ENCODE assay signal across 9 cellular contexts in genomic region chr6:14984454-14984853, GRCh38.
A peak's percentile ranks its signal among the peaks of the same experiment; 100 is the strongest.
DNase-seq lines count a peak whose midpoint lies in the region; ATAC-seq, FAIRE-seq and TF ChIP-seq lines count a peak whose summit lies in the region.
"Had no signal": no experiment of that assay in that cellular context is flagged by ENCODE, and none has a peak within 500 bp of the region (broad histone marks: within the 10 kb centered on the region; RNA-seq: fewer than 3 reads in every experiment).

No MANE protein-coding gene starts in this region.

- CTCF ChIA-PET in HEK293T (lab: Yijun Ruan, JAX), result no interaction called here

- H3K4me1 Mint-ChIP-seq in astrocyte (ENCODE audit: low read depth, unreplicated experiment), result no peaks in the 10 kb centered on the region

- no peak overlapping the region for H3K4me2 ChIP-seq in astrocyte (ENCODE audit: low read length)

- POLR2A ChIA-PET in HEK293T (lab: Yijun Ruan, JAX), result no interaction called here

- no peaks in the 10 kb centered on the region for H3K9me3 Mint-ChIP-seq in astrocyte (ENCODE audit: unreplicated experiment)

- no peak overlapping the region for H3K27ac Mint-ChIP-seq in astrocyte (ENCODE audit: unreplicated experiment)
- H3K27ac Mint-ChIP-seq: activated naive CD8-positive, alpha-beta T cell had no signal

- no peak for FAIRE-seq in astrocyte (lab: Jason Lieb, UNC)
- FAIRE-seq: G401.6 had no signal

- H3K9ac ChIP-seq in astrocyte (ENCODE audit: low read length), result no peak overlapping the region
- no peak overlapping the region for H3K9ac ChIP-seq in subcutaneous abdominal adipose tissue (ENCODE audit: low read length in 5 of 5)

- H3K27ac ChIP-seq in astrocyte (ENCODE audit: low read depth, low read length) (no peak overlapping the region), subcutaneous abdominal adipose tissue (ENCODE audit: low read depth, low read length) (no peak overlapping the region)

- no peaks in the 10 kb centered on the region for H3K9me3 ChIP-seq in astrocyte (ENCODE audit: insufficient read depth, low read depth, low read length)
- no peaks in the 10 kb centered on the region for H3K9me3 ChIP-seq in subcutaneous abdominal adipose tissue (ENCODE audit: control insufficient read depth in 5 of 5, low read length in 5 of 5)

- peak; percentile 44 for DNase-seq in HEK293T (ENCODE audit: extremely low spot score)
- DNase-seq in astrocyte (ENCODE audit: low read depth), result no peak
- DNase-seq in kidney tubule cell (ENCODE audit: low spot score), result peak; percentile 9
- DNase-seq in UCSD-AML1 (lab: John Stamatoyannopoulos, UW; ENCODE audit: unreplicated experiment), result no peak

- H3K79me2 ChIP-seq in astrocyte (ENCODE audit: insufficient read depth, low read length), result no peaks in the 10 kb centered on the region

- H3K27me3 Mint-ChIP-seq in astrocyte (ENCODE audit: low read depth, unreplicated experiment), result peaks cover 18% of the 10 kb centered on the region

- no peaks in the 10 kb centered on the region for H3K36me3 Mint-ChIP-seq in astrocyte (ENCODE audit: low read depth, unreplicated experiment)
- H3K36me3 Mint-ChIP-seq: activated naive CD8-positive, alpha-beta T cell had no signal

- H3K4me3 ChIP-seq in astrocyte (ENCODE audit: insufficient read depth, low read depth, low read length) (no peak overlapping the region), subcutaneous abdominal adipose tissue (ENCODE audit: low read depth in 1 of 5, low read length in 5 of 5) (peak overlapping the region in 4 of 5 donors; percentile 1 to 39 (median 14))

- H3K4me1 ChIP-seq in astrocyte (ENCODE audit: insufficient read depth, low read length), result no peaks in the 10 kb centered on the region
- H3K4me1 ChIP-seq in subcutaneous abdominal adipose tissue (ENCODE audit: control insufficient read depth in 5 of 5, insufficient read depth in 5 of 5, low read length in 5 of 5), result peaks cover 4 to 16% (median 10%) of the 10 kb centered on the region in 5 donors

- H3K27me3 ChIP-seq in astrocyte (ENCODE audit: insufficient read depth, low read length), result no peaks in the 10 kb centered on the region
- H3K27me3 ChIP-seq in subcutaneous abdominal adipose tissue (ENCODE audit: control insufficient read depth in 5 of 5, insufficient read depth in 4 of 5, low read length in 5 of 5), result no peaks in the 10 kb centered on the region

- no peaks in the 10 kb centered on the region for H4K20me1 ChIP-seq in astrocyte (ENCODE audit: insufficient read depth, low read length)

- no peak overlapping the region for H3K4me3 Mint-ChIP-seq in astrocyte (ENCODE audit: unreplicated experiment)
- H3K4me3 Mint-ChIP-seq: activated naive CD8-positive, alpha-beta T cell had no signal

- TF ChIP-seq CTCF in astrocyte (IDR thresholded peaks at IDR 0.05; ENCODE audit: insufficient read depth, low read depth, low read length), result no peak

- ATAC-seq in GM21528 (IDR thresholded peaks at IDR 0.05; ENCODE audit: low FRiP score, unreplicated experiment) (no peak), GM21619 (IDR thresholded peaks at IDR 0.05; ENCODE audit: unreplicated experiment) (no peak)

- peak overlapping the region; percentile 13 for H2AFZ ChIP-seq in astrocyte (ENCODE audit: low read depth, low read length)

- H3K36me3 ChIP-seq in astrocyte (ENCODE audit: insufficient read depth, low read length) (no peaks in the 10 kb centered on the region), subcutaneous abdominal adipose tissue (ENCODE audit: control insufficient read depth in 5 of 5, insufficient read depth in 5 of 5, low read length in 5 of 5) (no peaks in the 10 kb centered on the region)

TF ChIP-seq in HEK293T, 16 proteins besides CTCF, POLR2A, EP300 and RAD21:
- no peak for TF ChIP-seq CTBP1 (IDR thresholded peaks at IDR 0.05; ENCODE audit: borderline replicate concordance)
- TF ChIP-seq TARDBP (IDR thresholded peaks at IDR 0.05), result no peak
- TF ChIP-seq ZNF384 (IDR thresholded peaks at IDR 0.05), result no peak
- no peak for TF ChIP-seq ELF4 (IDR thresholded peaks at IDR 0.05)
- TF ChIP-seq FOXK2 (IDR thresholded peaks at IDR 0.05), result no peak
- no peak for TF ChIP-seq LEF1 (IDR thresholded peaks at IDR 0.05; ENCODE audit: borderline replicate concordance)
- no peak for TF ChIP-seq ARNT (IDR thresholded peaks at IDR 0.05)
- TF ChIP-seq FOXA1 (IDR thresholded peaks at IDR 0.05), result no peak
- TF ChIP-seq L3MBTL2 (conservative IDR thresholded peaks at IDR 0.05), result no peak
- no peak for TF ChIP-seq BHLHE40 (IDR thresholded peaks at IDR 0.05; ENCODE audit: borderline replicate concordance)

Comparison
In these comparisons a context has a peak if more than half of its experiments do, and no peak if none do; other contexts are left out.
1. DNase-seq: peak in HEK293T (single experiment) and kidney tubule cell (single experiment); none in astrocyte (single experiment) and UCSD-AML1 (single experiment).